8 cellular contexts compared by ENCODE assay signal in genomic region chr1:205592443-205593003, GRCh38. TPM values are rescaled to one million over a fixed set of nuclear protein-coding genes. Genes with fewer than 3 reads are reported as not detected.
A peak's percentile ranks its signal among the peaks of the same experiment; 100 is the strongest.
DNase-seq lines count a peak whose midpoint lies in the region; ATAC-seq, FAIRE-seq and TF ChIP-seq lines count a peak whose summit lies in the region.

No MANE protein-coding gene starts in this region.

- H3K27ac ChIP-seq in CD4-positive, CD25-positive, alpha-beta regulatory T cell (ENCODE audit: insufficient read depth, low read length, poor library complexity, severe bottlenecking): peak overlapping the region; percentile 67
- no peak overlapping the region for H3K27ac ChIP-seq in K562 (ENCODE audit: extremely low read depth, low read depth, low read length)
- H3K27ac ChIP-seq in ovary: no peak overlapping the region

- H3K4me3 Mint-ChIP-seq in CD4-positive, CD25-positive, alpha-beta regulatory T cell: peak overlapping the region; percentile 62 to 91 (median 84)
- peak overlapping the region; percentile 12 for H3K4me3 Mint-ChIP-seq in natural killer cell treated with Interleukin-12 subunit alpha and Interleukin-12 subunit beta and Interleukin-15 and Interleukin-18, amount 100 ng/mL, for 72 hours

- 70% methylated on average over 13 of the region's 14 CpGs for WGBS in K562 (ENCODE audit: insufficient coverage, low coverage, missing lambda C conversion rate)
- 72 to 83% (median 75%) methylated on average over 14 of the region's 14 CpGs for WGBS in ovary, 3 donors

- H3K79me2 ChIP-seq in K562 (ENCODE audit: control insufficient read depth, insufficient read depth, low read length): no peaks in the 10 kb centered on the region

- CTCF ChIA-PET in K562 (lab: Yijun Ruan, JAX; ENCODE audit: low intra/inter-chr PET ratio): interaction anchor here (0.7 to 8.2 kb wide), 5 partner anchors 39 to 69 kb away, joined by 3 to 166 read pairs (median 7); partner anchors contain the start of gene ELK4

- no peak overlapping the region; the same call in 1 of the 2 replicates for H3K4me2 ChIP-seq in K562 (ENCODE audit: insufficient read depth, low read length)

- in situ Hi-C loops in K562 (cut with MboI) (loop anchor here (5.0 kb wide), 1 partner anchor 120 kb away; no protein-coding TSS in a partner anchor), HAP-1 (cut with MboI; ENCODE audit: low sequenced_read_pairs) (loop anchor here (5.0 kb wide), 1 partner anchor 65 kb away; no protein-coding TSS in a partner anchor)

- intact Hi-C loops in K562 (cut with micrococcal nuclease): loop anchor here (1.0 to 10.0 kb wide), 4 partner anchors 40 to 385 kb away; partner anchors contain the start of gene ELK4
- intact Hi-C loops in ovary (cut with DNase I): loop anchor here (2.0 to 10.0 kb wide), 6 partner anchors 35 to 392 kb away; no protein-coding TSS in a partner anchor

- H3K9me3 ChIP-seq in CD4-positive, CD25-positive, alpha-beta regulatory T cell (ENCODE audit: control insufficient read depth in 2 of 2, low read length in 2 of 2): no peaks in the 10 kb centered on the region
- H3K9me3 ChIP-seq in K562 (replicated peaks; ENCODE audit: control insufficient read depth, insufficient read depth, low read depth, low read length): no peaks in the 10 kb centered on the region
- H3K9me3 ChIP-seq in ovary: no peaks in the 10 kb centered on the region
- H3K9me3 ChIP-seq in HAP-1: no peaks in the 10 kb centered on the region

- no TSS peak for BruUV-seq in K562 (replicated peaks; lab: Mats Ljungman, UMichigan)

- no peak for TF ChIP-seq POLR2A in K562 (conservative IDR thresholded peaks at IDR 0.05)
- TF ChIP-seq POLR2A in ovary (IDR thresholded peaks at IDR 0.05): no peak

- POLR2A ChIA-PET in K562 (lab: Yijun Ruan, JAX): interaction anchor here (0.6 to 2.9 kb wide), 14 partner anchors 9 to 119 kb away, joined by 3 to 27 read pairs (median 5); partner anchors contain the start of gene ELK4

- H3K4me3 ChIP-seq in CD4-positive, CD25-positive, alpha-beta regulatory T cell (ENCODE audit: low read depth, low read length): peak overlapping the region; percentile 30
- no peak overlapping the region for H3K4me3 ChIP-seq in K562
- H3K4me3 ChIP-seq in ovary: no peak overlapping the region
- H3K4me3 ChIP-seq in HAP-1: no peak overlapping the region

- no peak for TF ChIP-seq RAD21 in K562 (CRISPR knock-in tag; conservative IDR thresholded peaks at IDR 0.05 in 1 of 2, IDR thresholded peaks at IDR 0.05 in 1 of 2)

- H3K27me3 Mint-ChIP-seq in CD4-positive, CD25-positive, alpha-beta regulatory T cell: peaks cover 7% of the 10 kb centered on the region
- H3K27me3 Mint-ChIP-seq in natural killer cell treated with Interleukin-12 subunit alpha and Interleukin-12 subunit beta and Interleukin-15 and Interleukin-18, amount 100 ng/mL, for 72 hours: peaks cover under 1 to 7% of the 10 kb centered on the region in 2 donors

- no peaks in the 10 kb centered on the region for H4K20me1 ChIP-seq in K562 (replicated peaks; ENCODE audit: control insufficient read depth, insufficient read depth, low read length)

- no peak for TF ChIP-seq EP300 in K562 (IDR thresholded peaks at IDR 0.05; ENCODE audit: low read length)
- no peak for TF ChIP-seq EP300 in ovary (IDR thresholded peaks at IDR 0.05)

- H3K9me3 Mint-ChIP-seq in CD4-positive, CD25-positive, alpha-beta regulatory T cell: no peaks in the 10 kb centered on the region
- no peaks in the 10 kb centered on the region for H3K9me3 Mint-ChIP-seq in natural killer cell treated with Interleukin-12 subunit alpha and Interleukin-12 subunit beta and Interleukin-15 and Interleukin-18, amount 100 ng/mL, for 72 hours

- FAIRE-seq in K562 (lab: Jason Lieb, UNC): no peak

- no peak for DNase-seq in CD4-positive, CD25-positive, alpha-beta regulatory T cell
- no peak for DNase-seq in K562 (ENCODE audit: extremely low read depth in 1 of 4, low spot score in 3 of 4)
- DNase-seq in natural killer cell treated with Interleukin-12 subunit alpha and Interleukin-12 subunit beta and Interleukin-15 and Interleukin-18, amount 100 ng/mL, for 72 hours (ENCODE audit: low spot score): no peak
- no peak for DNase-seq in ovary
- DNase-seq in HAP-1 (ENCODE audit: low spot score in 2 of 2): no peak

- H3K9me1 ChIP-seq in K562 (ENCODE audit: control insufficient read depth, insufficient read depth, low read length): no peaks in the 10 kb centered on the region

- H3K9ac ChIP-seq in K562 (ENCODE audit: insufficient read depth in 1 of 2, low read depth in 2 of 2, low read length in 2 of 2): 0 out of 4 replicates have a peak overlapping the region, but pooled peaks of 1 of the 2 experiments have one; percentile 23

- H2AFZ ChIP-seq in K562 (ENCODE audit: low read depth, low read length): 0 out of 2 replicates have a peak overlapping the region, but pooled peaks have one; percentile 7

- H3K36me3 Mint-ChIP-seq in CD4-positive, CD25-positive, alpha-beta regulatory T cell: peaks cover 6% of the 10 kb centered on the region
- H3K36me3 Mint-ChIP-seq in natural killer cell treated with Interleukin-12 subunit alpha and Interleukin-12 subunit beta and Interleukin-15 and Interleukin-18, amount 100 ng/mL, for 72 hours: no peaks in the 10 kb centered on the region

- peaks cover 3 to 47% (median 22%) of the 10 kb centered on the region in 4 donors for H3K4me1 Mint-ChIP-seq in CD4-positive, CD25-positive, alpha-beta regulatory T cell
- peaks cover 14 to 16% of the 10 kb centered on the region in 2 donors for H3K4me1 Mint-ChIP-seq in natural killer cell treated with Interleukin-12 subunit alpha and Interleukin-12 subunit beta and Interleukin-15 and Interleukin-18, amount 100 ng/mL, for 72 hours (ENCODE audit: low read depth in 2 of 2)

- peak overlapping the region in 2 of 3 donors; percentile 93 for H3K27ac Mint-ChIP-seq in CD4-positive, CD25-positive, alpha-beta regulatory T cell
- H3K27ac Mint-ChIP-seq in natural killer cell treated with Interleukin-12 subunit alpha and Interleukin-12 subunit beta and Interleukin-15 and Interleukin-18, amount 100 ng/mL, for 72 hours: no peak overlapping the region

- TF ChIP-seq CTCF in K562 (IDR thresholded peaks at IDR 0.05 in 2 of 3, conservative IDR thresholded peaks at IDR 0.05 in 1 of 3; ENCODE audit: insufficient read depth in 2 of 3, low read depth in 1 of 3, low read length in 3 of 3): no peak
- TF ChIP-seq CTCF in ovary (IDR thresholded peaks at IDR 0.05): no peak

- H3K27me3 ChIP-seq in CD4-positive, CD25-positive, alpha-beta regulatory T cell (ENCODE audit: control insufficient read depth, insufficient read depth, low read length): no peaks in the 10 kb centered on the region
- H3K27me3 ChIP-seq in K562 (ENCODE audit: control insufficient read depth in 2 of 2, insufficient read depth in 2 of 2, low read length in 2 of 2) (no peaks in the 10 kb centered on the region), ovary (no peaks in the 10 kb centered on the region), HAP-1 (ENCODE audit: low read depth) (no peaks in the 10 kb centered on the region)

- peaks cover under 1% of the 10 kb centered on the region for H3K36me3 ChIP-seq in CD4-positive, CD25-positive, alpha-beta regulatory T cell (ENCODE audit: control insufficient read depth, insufficient read depth, low read length)
- H3K36me3 ChIP-seq in K562 (ENCODE audit: control insufficient read depth, insufficient read depth, low read length) (no peaks in the 10 kb centered on the region), ovary (no peaks in the 10 kb centered on the region), HAP-1 (replicated peaks) (no peaks in the 10 kb centered on the region)

- H3K4me1 ChIP-seq in CD4-positive, CD25-positive, alpha-beta regulatory T cell (ENCODE audit: control insufficient read depth, insufficient read depth, low read length, poor library complexity, severe bottlenecking): peaks cover 24% of the 10 kb centered on the region
- H3K4me1 ChIP-seq in K562 (replicated peaks in 1 of 2; ENCODE audit: control insufficient read depth in 2 of 2, insufficient read depth in 2 of 2, low read length in 2 of 2) (peaks cover 3 to 6% of the 10 kb centered on the region in 2 experiments; a peak in 4 of 5 replicates), ovary (ENCODE audit: insufficient read depth) (no peaks in the 10 kb centered on the region), HAP-1 (no peaks in the 10 kb centered on the region)

- ATAC-seq in CD4-positive, CD25-positive, alpha-beta regulatory T cell (ENCODE audit: low read depth in 2 of 2): no peak
- ATAC-seq in GM19438 (IDR thresholded peaks at IDR 0.05; ENCODE audit: low read depth, unreplicated experiment) (peak; percentile 4), K562 (no peak), GM19035 (IDR thresholded peaks at IDR 0.05; ENCODE audit: unreplicated experiment) (no peak), HG02798 (IDR thresholded peaks at IDR 0.05; ENCODE audit: poor library complexity, unreplicated experiment) (no peak)
- no peak for ATAC-seq in natural killer cell treated with Interleukin-12 subunit alpha and Interleukin-12 subunit beta and Interleukin-15 and Interleukin-18, amount 100 ng/mL, for 72 hours

TF ChIP-seq in K562, 482 proteins besides CTCF, POLR2A, EP300 and RAD21 (continues in another document):
- TF ChIP-seq ZNF79 (CRISPR knock-in tag; IDR thresholded peaks at IDR 0.05; ENCODE audit: low read depth) (no peak), MTA3 (IDR thresholded peaks at IDR 0.05; ENCODE audit: borderline replicate concordance) (no peak)

RNA-seq across cellular contexts. Expression of gene ELK4, which starts 39.3 kb away (rescaled TPM):
- total RNA-seq in CD4-positive, CD25-positive, alpha-beta regulatory T cell: 106 TPM
- polyA plus RNA-seq in CD4-positive, CD25-positive, alpha-beta regulatory T cell: 1 to 10 TPM; 3.5 to 4.7 (median 4.6) TPM
- total RNA-seq in K562 (2011; cell fraction: chromatin; rRNA removed; ENCODE audit: low replicate concordance): 16.6 and 43.3 TPM in 2 replicates
- total RNA-seq in K562 (2011; cell fraction: nucleolus; rRNA removed): 7.7 and 10.5 TPM in 2 replicates
- total RNA-seq in K562 (2011; cell fraction: nucleoplasm; rRNA removed): 22.9 and 45.5 TPM in 2 replicates
- total RNA-seq in K562 (2014; rRNA removed) (4.2 and 7.4 TPM in 2 replicates), K562 (2014; rRNA removed; fragmentation: Illumina TruSeq; extraction: Trizol) (15.3 and 18.5 TPM in 2 replicates), K562 (2015; rRNA removed; fragmentation: Illumina TruSeq; extraction: Trizol) (12.4 and 13.8 TPM in 2 replicates), K562 (2021) (21.7 and 22.2 TPM in 2 replicates), ovary (10 to 100 TPM; 16.3 to 69.5 (median 55.1) TPM)
- polyA plus RNA-seq in K562 (2011; rRNA removed) (9.2 and 12.9 TPM in 2 replicates), K562 (2014; fragmentation: Illumina TruSeq; extraction: Trizol) (8.9 and 12.9 TPM in 2 replicates), K562 (2014; fragmentation: Nextera tagmentation; extraction: Ambion mirVana) (1 to 10 TPM; 2.0 to 3.1 TPM), K562 (2014; rRNA removed) (7.0 and 7.3 TPM in 2 replicates), ovary (10 to 100 TPM in 1 of 2 donors, 1 to 10 TPM in 1; 5.8 to 14.0 TPM)
- 2.3 and 6.5 TPM in 2 replicates for polyA plus RNA-seq in K562 (2011; cell fraction: cytosol; rRNA removed)
- polyA plus RNA-seq in K562 (2011; cell fraction: nucleus; rRNA removed): 15.1 and 25.1 TPM in 2 replicates
- 5.2 and 7.9 TPM in 2 replicates for polyA plus RNA-seq in K562 (2012)
- polyA minus RNA-seq in K562 (2011; rRNA and poly(A)+ RNA removed): 9.9 and 16.0 TPM in 2 replicates
- 5.3 and 11.2 TPM in 2 replicates for polyA minus RNA-seq in K562 (2011; cell fraction: cytosol; rRNA and poly(A)+ RNA removed)
- polyA minus RNA-seq in K562 (2011; cell fraction: nucleus; rRNA and poly(A)+ RNA removed): 7.0 and 15.4 TPM in 2 replicates
- total RNA-seq in natural killer cell treated with Interleukin-12 subunit alpha and Interleukin-12 subunit beta and Interleukin-15 and Interleukin-18, amount 100 ng/mL, for 72 hours: 10 to 100 TPM; 78.7 to 97.8 TPM

Comparison
In these comparisons a context has a peak if more than half of its experiments do, and no peak if none do; other contexts are left out.
1. H3K27ac Mint-ChIP-seq: peak in CD4-positive, CD25-positive, alpha-beta regulatory T cell (2 of 3); none in natural killer cell treated with Interleukin-12 subunit alpha and Interleukin-12 subunit beta and Interleukin-15 and Interleukin-18, amount 100 ng/mL, for 72 hours (0 of 2).